In genomic region chr6:31021705-31022531, GRCh38 we compare ENCODE assay signal across 5 cellular contexts. TPM values are rescaled to one million over a fixed set of nuclear protein-coding genes. Genes with fewer than 3 reads are reported as not detected.
"Had no signal": no experiment of that assay in that cellular context is flagged by ENCODE, and none has a peak within 500 bp of the region (broad histone marks: within the 10 kb centered on the region; RNA-seq: fewer than 3 reads in every experiment).

No MANE protein-coding gene starts in this region.

RNA-seq across cellular contexts. Expression of gene MUC22, which starts 11.6 kb away (rescaled TPM):
- total RNA-seq: GM23338, H1, H9, HFFc6, IMR-90 had no signal
- polyA plus RNA-seq: GM23338 had no signal

RNA-seq across cellular contexts. Expression of gene MUC21, which starts 38.4 kb away (rescaled TPM):
- total RNA-seq: GM23338, H1, H9, HFFc6, IMR-90 had no signal
- polyA plus RNA-seq: GM23338, H1, IMR-90 had no signal
